In the genomic region with DNA sequence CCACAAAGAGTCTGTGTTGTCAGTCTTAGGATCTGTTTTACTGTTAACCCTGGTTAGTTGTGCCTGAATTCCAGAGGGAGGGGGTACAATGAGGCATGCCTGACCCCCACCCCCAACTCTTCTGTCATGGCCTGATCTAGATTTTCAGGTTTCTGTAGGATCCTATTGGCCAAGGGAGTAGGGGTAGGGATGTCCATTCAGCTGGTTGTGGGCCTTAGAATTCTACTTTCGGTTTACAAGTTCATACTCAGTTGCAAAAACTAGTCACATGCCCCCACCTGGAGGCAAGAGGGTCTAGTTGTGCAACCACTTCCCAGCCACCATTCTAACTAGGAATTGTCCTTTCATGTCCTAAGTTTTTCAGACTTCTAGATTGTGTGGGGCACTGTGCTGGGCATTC, we compare ENCODE assay signal across 36 cellular contexts.
DNase-seq lines count a peak whose midpoint lies in the region; ATAC-seq, FAIRE-seq and TF ChIP-seq lines count a peak whose summit lies in the region.
"Had no signal": no experiment of that assay in that cellular context is flagged by ENCODE, and none has a peak within 500 bp of the region (broad histone marks: within the 10 kb centered on the region; RNA-seq: fewer than 3 reads in every experiment).

No MANE protein-coding gene starts in this region.

- H4K20me1 ChIP-seq in HepG2 (ENCODE audit: insufficient read depth, low read length) = no peaks in the 10 kb centered on the region

- no peaks in the 10 kb centered on the region for H3K27me3 Mint-ChIP-seq in activated CD8-positive, alpha-beta T cell treated with anti-CD3 and anti-CD28 coated beads, Interleukin-2, amount 10 ng/mL, durations not matched to agents 7 days and 5 days (ENCODE audit: low read depth)
- peaks cover 10% of the 10 kb centered on the region for H3K27me3 Mint-ChIP-seq in endodermal cell (ENCODE audit: insufficient read depth)

- TF ChIP-seq EP300 in HepG2 (IDR thresholded peaks at IDR 0.05; ENCODE audit: low read depth in 2 of 2, low read length in 2 of 2) (no peak), HepG2 (CRISPR knock-in tag; IDR thresholded peaks at IDR 0.05; ENCODE audit: borderline replicate concordance) (no peak)

- H3K23ac ChIP-seq in mesenchymal stem cell (ENCODE audit: low read length in 2 of 2) = no peak overlapping the region

- H3K14ac ChIP-seq in mesenchymal stem cell (ENCODE audit: low read length in 2 of 2) = no peak overlapping the region

- POLR2A ChIA-PET in HepG2 (lab: Yijun Ruan, JAX) = no interaction called here
- POLR2A ChIA-PET in activated CD8-positive, alpha-beta T cell treated with anti-CD3 and anti-CD28 coated beads, Interleukin-2, amount 10 ng/mL, durations not matched to agents 7 days and 5 days (lab: Charles Lee) = no interaction called here

- no peak for TF ChIP-seq RAD21 in HepG2 (CRISPR knock-in tag; IDR thresholded peaks at IDR 0.05)

- H3K4me3 ChIP-seq in HepG2 (replicated peaks in 1 of 3; ENCODE audit: insufficient read depth in 1 of 3, low read depth in 2 of 3, low read length in 3 of 3) (no peak overlapping the region), right lobe of liver (no peak overlapping the region), mesenchymal stem cell (ENCODE audit: insufficient read depth in 1 of 2, low read depth in 1 of 2, low read length in 2 of 2) (no peak overlapping the region), right atrium auricular region (no peak overlapping the region), endodermal cell (ENCODE audit: low read length) (no peak overlapping the region)
- H3K4me3 ChIP-seq: A549, colonic mucosa, prostate gland, SK-N-MC, upper lobe of left lung had no signal

- no peaks in the 10 kb centered on the region for H3K79me1 ChIP-seq in mesenchymal stem cell (replicated peaks; ENCODE audit: low read length, poor library complexity, severe bottlenecking)

- H2BK12ac ChIP-seq in mesenchymal stem cell (ENCODE audit: low read length in 2 of 2) = peak overlapping the region in 1 of 2 experiments; percentile 32

- CTCF ChIA-PET in HepG2 (lab: Yijun Ruan, JAX; ENCODE audit: low intra/inter-chr PET ratio, low total read pairs) = no interaction called here
- CTCF ChIA-PET in activated CD8-positive, alpha-beta T cell treated with anti-CD3 and anti-CD28 coated beads, Interleukin-2, amount 10 ng/mL, durations not matched to agents 7 days and 5 days (lab: Charles Lee) = no interaction called here

- H3K27me3 ChIP-seq in HepG2 (ENCODE audit: control insufficient read depth in 1 of 2, insufficient read depth in 2 of 2, low read length in 2 of 2) = 0 out of 5 replicates have a peak, but pooled peaks cover 0 to 5% of the 10 kb centered on the region in 2 experiments
- H3K27me3 ChIP-seq in right lobe of liver = no peaks in the 10 kb centered on the region
- H3K27me3 ChIP-seq in mesenchymal stem cell (ENCODE audit: control insufficient read depth in 1 of 2, insufficient read depth in 1 of 2, low read length in 2 of 2) = no peaks in the 10 kb centered on the region
- no peaks in the 10 kb centered on the region for H3K27me3 ChIP-seq in right atrium auricular region
- H3K27me3 ChIP-seq in endodermal cell (ENCODE audit: control insufficient read depth, insufficient read depth, low read length, poor library complexity, severe bottlenecking) = peaks cover 3% of the 10 kb centered on the region
- H3K27me3 ChIP-seq: colonic mucosa, upper lobe of left lung had no signal

- no peaks in the 10 kb centered on the region for H3K9me3 Mint-ChIP-seq in activated CD8-positive, alpha-beta T cell treated with anti-CD3 and anti-CD28 coated beads, Interleukin-2, amount 10 ng/mL, durations not matched to agents 7 days and 5 days (ENCODE audit: insufficient read depth)
- no peaks in the 10 kb centered on the region for H3K9me3 Mint-ChIP-seq in endodermal cell
- H3K9me3 Mint-ChIP-seq: activated T-cell treated with anti-CD3 and anti-CD28 coated beads, Interleukin-2, amount 50 U/mL, for 4 hours; CD4-positive, alpha-beta T cell; naive thymus-derived CD8-positive, alpha-beta T cell had no signal

- in situ Hi-C loops in HepG2 (cut with HindIII; ENCODE audit: extremely low pct_ligation_motif_present, low pct_unique_long_range_greater_than_20kb) = no loop called here

- H3K4ac ChIP-seq in mesenchymal stem cell (ENCODE audit: low read depth in 1 of 2, low read length in 2 of 2) = no peak overlapping the region

- H2BK5ac ChIP-seq in mesenchymal stem cell (ENCODE audit: low read depth, low read length, poor library complexity, severe bottlenecking) = no peak overlapping the region

- H2AK5ac ChIP-seq in mesenchymal stem cell (ENCODE audit: low read length, severe bottlenecking) = no peak overlapping the region

- H3K4me1 Mint-ChIP-seq in activated CD8-positive, alpha-beta T cell treated with anti-CD3 and anti-CD28 coated beads, Interleukin-2, amount 10 ng/mL, durations not matched to agents 7 days and 5 days (ENCODE audit: low read depth) = no peaks in the 10 kb centered on the region
- peaks cover 30% of the 10 kb centered on the region for H3K4me1 Mint-ChIP-seq in endodermal cell
- H3K4me1 Mint-ChIP-seq: naive thymus-derived CD8-positive, alpha-beta T cell had no signal

- H3K4me1 ChIP-seq in HepG2 (ENCODE audit: insufficient read depth, low read length) = peaks cover 23% of the 10 kb centered on the region
- no peaks in the 10 kb centered on the region for H3K4me1 ChIP-seq in right lobe of liver
- H3K4me1 ChIP-seq in mesenchymal stem cell (ENCODE audit: control insufficient read depth, insufficient read depth, low read depth, low read length) = peaks cover 5% of the 10 kb centered on the region
- peaks cover 0 to 25% of the 10 kb centered on the region in 2 donors for H3K4me1 ChIP-seq in right atrium auricular region
- H3K4me1 ChIP-seq in endodermal cell (ENCODE audit: control insufficient read depth, insufficient read depth, low read length) = peaks cover 20% of the 10 kb centered on the region
- H3K4me1 ChIP-seq: colonic mucosa, prostate gland had no signal

- H2BK120ac ChIP-seq in mesenchymal stem cell (ENCODE audit: low read depth, low read length) = peak overlapping the region; percentile 8

- ATAC-seq in HepG2 (peak; percentile 75), right lobe of liver (no peak)
- ATAC-seq in activated CD8-positive, alpha-beta T cell treated with anti-CD3 and anti-CD28 coated beads, Interleukin-2, amount 10 ng/mL, durations not matched to agents 7 days and 5 days = no peak
- ATAC-seq: A549; activated CD8-positive, alpha-beta memory T cell treated with anti-CD3 and anti-CD28 coated beads, Interleukin-2, amount 10 ng/mL, durations not matched to agents 7 days and 5 days; activated T-cell treated with anti-CD3 and anti-CD28 coated beads, Interleukin-2, amount 50 U/mL, for 4 hours; naive thymus-derived CD8-positive, alpha-beta T cell had no signal

- DNase-seq in HepG2 (ENCODE audit: low spot score) (peak; percentile 40), right lobe of liver (no peak), amniotic epithelial cell (ENCODE audit: low read depth) (peak; percentile 49), mesenchymal stem cell (peak; percentile 21), NCI-H82 treated with DMSO at 0.1 percent for 48 hours (lab: John Stamatoyannopoulos, UW; ENCODE audit: unreplicated experiment) (no peak), right atrium auricular region (ENCODE audit: low spot score) (no peak), endodermal cell (no peak)
- DNase-seq in activated CD8-positive, alpha-beta T cell treated with anti-CD3 and anti-CD28 coated beads, Interleukin-2, amount 10 ng/mL, durations not matched to agents 7 days and 5 days = no peak
- DNase-seq: activated CD4-positive, alpha-beta T cell treated with anti-CD3 and anti-CD28 coated beads, Interleukin-2, amount 50 U/mL, for 1 hour; activated CD4-positive, CD25-positive, alpha-beta regulatory T cell; activated CD8-positive, alpha-beta memory T cell treated with anti-CD3 and anti-CD28 coated beads, Interleukin-2, amount 10 ng/mL, durations not matched to agents 7 days and 5 days; activated gamma-delta T cell treated with Interleukin-2 at 50 U/mL for 16 hours; activated T-cell treated with anti-CD3 and anti-CD28 coated beads, Interleukin-2, amount 50 U/mL, for 4 hours; CD4-positive, alpha-beta T cell; colonic mucosa; effector CD8-positive, alpha-beta T cell; glutamatergic neuron; kidney; MV-4-11; naive thymus-derived CD8-positive, alpha-beta T cell; NCI-H2107; NCI-H446; NCI-H748 treated with DMSO at 0.1 percent for 48 hours; occipital lobe; stimulated activated CD4-positive, alpha-beta T cell treated with anti-CD3 and anti-CD28 coated beads, Interleukin-15, amount 100 ng/mL, for 24 hours; stimulated activated CD4-positive, alpha-beta T cell treated with anti-CD3 and anti-CD28 coated beads, Interleukin-4, amount 100 ng/mL, for 4 hours had no signal

- TF ChIP-seq POLR2A in HepG2 (IDR thresholded peaks at IDR 0.05; ENCODE audit: insufficient read depth in 1 of 2, low read depth in 2 of 2, low read length in 2 of 2) (no peak), right lobe of liver (IDR thresholded peaks at IDR 0.05) (no peak)

- no peak overlapping the region for H4K8ac ChIP-seq in mesenchymal stem cell (ENCODE audit: low read length)

- FAIRE-seq in HepG2 (lab: Jason Lieb, UNC) = no peak
- FAIRE-seq: A549, astrocyte, D721Med, GM19239, H54, kidney had no signal

- WGBS in HepG2 (ENCODE audit: low lambda C conversion rate) = 0% methylated on average over 1 of the region's 1 CpG
- WGBS in right lobe of liver (ENCODE audit: insufficient coverage, low coverage, low lambda C conversion rate, missing lambda C conversion rate) = no CpG with 5 or more reads among the region's 1 CpG
- whole genome bisulfite sequencing in mesenchymal stem cell = 57% methylated on average over 1 of the region's 1 CpG
- 91 to 100% methylated on average over 1 of the region's 1 CpG for WGBS in endodermal cell (ENCODE audit: insufficient coverage in 1 of 2, insufficient read length in 1 of 2), 2 experiments

- H3K36me3 ChIP-seq in HepG2 (replicated peaks in 1 of 2; ENCODE audit: control insufficient read depth in 1 of 2, insufficient read depth in 2 of 2, low read length in 2 of 2) (no peaks in the 10 kb centered on the region), right lobe of liver (no peaks in the 10 kb centered on the region), mesenchymal stem cell (ENCODE audit: control insufficient read depth in 1 of 2, insufficient read depth in 2 of 2, low read depth in 1 of 2, low read length in 2 of 2) (no peaks in the 10 kb centered on the region), right atrium auricular region (no peaks in the 10 kb centered on the region), endodermal cell (ENCODE audit: control insufficient read depth, insufficient read depth, low read length) (no peaks in the 10 kb centered on the region)
- H3K36me3 ChIP-seq: colonic mucosa, prostate gland, upper lobe of left lung had no signal

- no peak overlapping the region for H3K4me3 Mint-ChIP-seq in activated CD8-positive, alpha-beta T cell treated with anti-CD3 and anti-CD28 coated beads, Interleukin-2, amount 10 ng/mL, durations not matched to agents 7 days and 5 days
- H3K4me3 Mint-ChIP-seq in endodermal cell = no peak overlapping the region
- H3K4me3 Mint-ChIP-seq: activated CD8-positive, alpha-beta memory T cell treated with anti-CD3 and anti-CD28 coated beads, Interleukin-2, amount 10 ng/mL, durations not matched to agents 7 days and 5 days; activated T-cell treated with anti-CD3 and anti-CD28 coated beads, Interleukin-2, amount 50 U/mL, for 4 hours; CD4-positive, alpha-beta T cell; naive thymus-derived CD8-positive, alpha-beta T cell had no signal

- H3K18ac ChIP-seq in mesenchymal stem cell (ENCODE audit: low read depth in 1 of 2, low read length in 2 of 2) = no peak overlapping the region

- H3K36me3 Mint-ChIP-seq in activated CD8-positive, alpha-beta T cell treated with anti-CD3 and anti-CD28 coated beads, Interleukin-2, amount 10 ng/mL, durations not matched to agents 7 days and 5 days (ENCODE audit: low read depth) = no peaks in the 10 kb centered on the region
- no peaks in the 10 kb centered on the region for H3K36me3 Mint-ChIP-seq in endodermal cell (ENCODE audit: low read depth)
- H3K36me3 Mint-ChIP-seq: activated CD8-positive, alpha-beta memory T cell treated with anti-CD3 and anti-CD28 coated beads, Interleukin-2, amount 10 ng/mL, durations not matched to agents 7 days and 5 days; naive thymus-derived CD8-positive, alpha-beta T cell had no signal

- no peak overlapping the region for H3K27ac Mint-ChIP-seq in activated CD8-positive, alpha-beta T cell treated with anti-CD3 and anti-CD28 coated beads, Interleukin-2, amount 10 ng/mL, durations not matched to agents 7 days and 5 days
- no peak overlapping the region for H3K27ac Mint-ChIP-seq in endodermal cell
- H3K27ac Mint-ChIP-seq: activated CD8-positive, alpha-beta memory T cell treated with anti-CD3 and anti-CD28 coated beads, Interleukin-2, amount 10 ng/mL, durations not matched to agents 7 days and 5 days; CD4-positive, alpha-beta T cell; naive thymus-derived CD8-positive, alpha-beta T cell had no signal

- intact Hi-C loops in HepG2 (cut with micrococcal nuclease; ENCODE audit: unreplicated experiment) = no loop called here
- intact Hi-C loops in right lobe of liver (cut with DNase I) = no loop called here

- H3K9me3 ChIP-seq in HepG2 (ENCODE audit: low read length) = no peaks in the 10 kb centered on the region
- no peaks in the 10 kb centered on the region for H3K9me3 ChIP-seq in right lobe of liver
- no peaks in the 10 kb centered on the region for H3K9me3 ChIP-seq in mesenchymal stem cell (ENCODE audit: control insufficient read depth, low read length)
- no peaks in the 10 kb centered on the region for H3K9me3 ChIP-seq in right atrium auricular region
- H3K9me3 ChIP-seq in endodermal cell (ENCODE audit: control insufficient read depth, low read length) = no peaks in the 10 kb centered on the region
- H3K9me3 ChIP-seq: A549, colonic mucosa, prostate gland, upper lobe of left lung had no signal

- BruUV-seq in HepG2 (replicated peaks; lab: Mats Ljungman, UMichigan) = no TSS peak

- H3K4me2 ChIP-seq in HepG2 (ENCODE audit: low read depth, low read length) (peak overlapping the region; percentile 48; the same call in 1 of the 2 replicates), mesenchymal stem cell (ENCODE audit: low read length, poor library complexity, severe bottlenecking) (no peak overlapping the region)
- H3K4me2 ChIP-seq: A549, KMS-11 had no signal

- TF ChIP-seq CTCF in HepG2 (CRISPR knock-in tag; IDR thresholded peaks at IDR 0.05) (peak; percentile 42), right lobe of liver (IDR thresholded peaks at IDR 0.05) (no peak), right atrium auricular region (IDR thresholded peaks at IDR 0.05) (no peak), endodermal cell (conservative IDR thresholded peaks at IDR 0.05) (no peak)

- H4K91ac ChIP-seq in mesenchymal stem cell (ENCODE audit: low read length) = peak overlapping the region; percentile 35

- H3K9ac ChIP-seq in HepG2 (ENCODE audit: insufficient read depth, low read depth, low read length) = no peak overlapping the region
- no peak overlapping the region for H3K9ac ChIP-seq in mesenchymal stem cell (ENCODE audit: low read length)
- no peak overlapping the region for H3K9ac ChIP-seq in endodermal cell (ENCODE audit: extremely low read depth, low read length, poor library complexity, severe bottlenecking)
- H3K9ac ChIP-seq: KMS-11 had no signal

- H2BK15ac ChIP-seq in mesenchymal stem cell (ENCODE audit: low read depth, poor library complexity, severe bottlenecking) = no peak overlapping the region

- H3K27ac ChIP-seq in HepG2 (ENCODE audit: extremely low read length, insufficient read depth, low read length) = no peak overlapping the region
- H3K27ac ChIP-seq in right lobe of liver = no peak overlapping the region
- no peak overlapping the region for H3K27ac ChIP-seq in mesenchymal stem cell (ENCODE audit: low read length, poor library complexity, severe bottlenecking)
- H3K27ac ChIP-seq in right atrium auricular region = no peak overlapping the region
- no peak overlapping the region for H3K27ac ChIP-seq in endodermal cell (ENCODE audit: low read depth, low read length)
- H3K27ac ChIP-seq: A549, colonic mucosa, epithelial cell of prostate, KMS-11, prostate gland, SK-N-MC had no signal

- H2AFZ ChIP-seq in HepG2 (ENCODE audit: low read length) = no peak overlapping the region
- H2AFZ ChIP-seq in mesenchymal stem cell (ENCODE audit: low read depth, low read length) = no peak overlapping the region

- no peaks in the 10 kb centered on the region for H3K79me2 ChIP-seq in HepG2 (ENCODE audit: insufficient read depth, low read length)

Comparison
In these comparisons a context has a peak if more than half of its experiments do, and no peak if none do; other contexts are left out.
1. DNase-seq: peak in HepG2 (single experiment), amniotic epithelial cell (single experiment) and mesenchymal stem cell (single experiment); none in right lobe of liver (0 of 3), NCI-H82 treated with DMSO at 0.1 percent for 48 hours (single experiment), right atrium auricular region (single experiment), activated CD8-positive, alpha-beta T cell treated with anti-CD3 and anti-CD28 coated beads, Interleukin-2, amount 10 ng/mL, durations not matched to agents 7 days and 5 days (single experiment) and endodermal cell (single experiment).